Comparison of ENCODE assay signal across 25 cellular contexts in the genomic region with DNA sequence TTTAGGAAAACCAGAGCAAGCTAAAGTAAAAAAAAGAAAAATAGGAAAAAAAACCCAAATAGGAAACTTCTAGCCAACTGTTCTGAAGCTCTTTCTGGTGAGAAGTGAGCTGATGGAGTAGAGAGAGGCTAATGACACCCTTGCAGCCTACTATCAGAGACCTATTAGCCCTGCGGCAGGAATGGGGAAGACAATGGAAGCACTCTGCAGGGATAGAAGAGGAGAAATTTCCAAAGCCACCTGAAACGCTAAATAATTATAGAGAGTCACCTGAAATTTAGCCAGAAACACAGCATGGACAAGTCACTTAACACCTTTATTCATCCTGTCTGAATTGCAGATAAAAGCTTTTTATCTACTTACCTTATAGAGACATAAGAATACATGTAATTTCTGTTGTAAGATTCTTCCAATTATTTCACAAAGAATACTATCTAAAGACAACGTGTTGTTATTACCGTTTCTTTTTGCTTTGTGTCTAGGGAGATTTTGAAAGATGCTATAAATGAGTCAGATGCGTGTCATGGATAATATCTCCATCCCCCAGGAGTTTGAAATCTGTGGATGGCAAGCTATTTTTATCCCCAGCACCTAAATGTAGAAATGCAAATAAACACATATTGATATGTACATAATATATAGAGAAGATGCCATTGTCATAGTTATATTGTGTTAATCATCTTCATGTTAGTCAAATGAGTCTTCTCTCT.
DNase-seq lines count a peak whose midpoint lies in the region; ATAC-seq and TF ChIP-seq lines count a peak whose summit lies in the region.
"Had no signal": no experiment of that assay in that cellular context is flagged by ENCODE, and none has a peak within 500 bp of the region (broad histone marks: within the 10 kb centered on the region; RNA-seq: fewer than 3 reads in every experiment).

No MANE protein-coding gene starts in this region.

- TF ChIP-seq CTCF in coronary artery (IDR thresholded peaks at IDR 0.05) = no peak

- ATAC-seq in GM21526 (IDR thresholded peaks at IDR 0.05; ENCODE audit: low FRiP score, unreplicated experiment) = no peak
- ATAC-seq: activated naive CD8-positive, alpha-beta T cell treated with anti-CD3 and anti-CD28 coated beads, Interleukin-2, amount 50 U/mL, for 24 hours; heart left ventricle; left colon; Panc1 had no signal

- no peak overlapping the region for H3K4me3 ChIP-seq in coronary artery
- H3K4me3 ChIP-seq: heart left ventricle had no signal

- no peak overlapping the region for H3K27ac ChIP-seq in coronary artery
- H3K27ac ChIP-seq: heart left ventricle, KMS-11 had no signal

- peak; percentile 17 for DNase-seq in ELR (ENCODE audit: low read depth)
- peak; percentile 56 for DNase-seq in NCI-H1436 (lab: John Stamatoyannopoulos, UW)
- peak; percentile 70 for DNase-seq in NCI-H345 (lab: John Stamatoyannopoulos, UW)
- DNase-seq in cerebellum (ENCODE audit: low spot score) = peak; percentile 43
- DNase-seq in coronary artery (ENCODE audit: low spot score) = no peak
- no peak for DNase-seq in activated CD4-positive, alpha-beta T cell treated with anti-CD3 and anti-CD28 coated beads, Interleukin-2, amount 50 U/mL, for 4 hours
- DNase-seq in retina = no peak
- DNase-seq: activated CD4-positive, alpha-beta T cell treated with anti-CD3 and anti-CD28 coated beads for 1 hour; activated gamma-delta T cell treated with Interleukin-2 at 50 U/mL for 16 hours; activated naive CD8-positive, alpha-beta T cell treated with anti-CD3 and anti-CD28 coated beads, Interleukin-2, amount 50 U/mL, for 24 hours; BE2C; DMS79; effector CD4-positive, alpha-beta T cell; erythroblast; heart left ventricle; left colon; mesenchymal stem cell; naive B cell; NCI-H2171 treated with DMSO at 0.1 percent for 48 hours; occipital lobe; small intestine; stimulated activated CD4-positive, alpha-beta T cell treated with anti-CD3 and anti-CD28 coated beads, Interleukin-2, amount 100 ng/mL, for 24 hours had no signal

Comparison
In these comparisons a context has a peak if more than half of its experiments do, and no peak if none do; other contexts are left out.
1. DNase-seq: peak in ELR (single experiment), NCI-H1436 (single experiment), NCI-H345 (single experiment) and cerebellum (single experiment); none in coronary artery (single experiment), activated CD4-positive, alpha-beta T cell treated with anti-CD3 and anti-CD28 coated beads, Interleukin-2, amount 50 U/mL, for 4 hours (0 of 2) and retina (single experiment).